In genomic region chr14:30681752-30682355, GRCh38 we compare ENCODE assay signal across 12 cellular contexts. TPM values are rescaled to one million over a fixed set of nuclear protein-coding genes. Genes with fewer than 3 reads are reported as not detected.
A peak's percentile ranks its signal among the peaks of the same experiment; 100 is the strongest.
DNase-seq lines count a peak whose midpoint lies in the region; ATAC-seq, FAIRE-seq and TF ChIP-seq lines count a peak whose summit lies in the region.
"Had no signal": no experiment of that assay in that cellular context is flagged by ENCODE, and none has a peak within 500 bp of the region (broad histone marks: within the 10 kb centered on the region; RNA-seq: fewer than 3 reads in every experiment).

No MANE protein-coding gene starts in this region.

- 96% methylated on average over 2 of the region's 2 CpGs for WGBS in GM12878 (ENCODE audit: insufficient coverage, insufficient replicate concordance, low lambda C conversion rate, missing lambda C conversion rate)
- no CpG with 5 or more reads among the region's 2 CpGs for WGBS in mesendoderm (ENCODE audit: extremely low coverage, insufficient coverage, low lambda C conversion rate)

- peaks cover 45% of the 10 kb centered on the region for H3K36me3 ChIP-seq in Karpas-422 (ENCODE audit: insufficient read depth, low read length)
- peaks cover 2 to 4% of the 10 kb centered on the region in 2 experiments; a peak in 3 of 4 replicates for H3K36me3 ChIP-seq in GM12878 (ENCODE audit: control insufficient read depth in 2 of 2, insufficient read depth in 2 of 2, low read length in 1 of 2)
- no peaks in the 10 kb centered on the region for H3K36me3 ChIP-seq in mesendoderm (ENCODE audit: control insufficient read depth, insufficient read depth, low read length)

- no peak overlapping the region for H2AK5ac ChIP-seq in mesendoderm (ENCODE audit: low read length)

- TF ChIP-seq EP300 in GM12878 (IDR thresholded peaks at IDR 0.05; ENCODE audit: borderline replicate concordance in 1 of 2, control insufficient read depth in 1 of 2, low read depth in 2 of 2, low read length in 2 of 2) = no peak

- no peak overlapping the region for H2BK5ac ChIP-seq in mesendoderm (ENCODE audit: low read length)

- H3K27ac ChIP-seq in Karpas-422 (ENCODE audit: low read length) = no peak overlapping the region
- H3K27ac ChIP-seq in GM12878 (ENCODE audit: control insufficient read depth, insufficient read depth) = no peak overlapping the region
- H3K27ac ChIP-seq in mesendoderm (ENCODE audit: low read depth, low read length) = no peak overlapping the region
- H3K27ac ChIP-seq: neutrophil had no signal

- H3K4me1 ChIP-seq in Karpas-422 (ENCODE audit: low read length) (no peaks in the 10 kb centered on the region), GM12878 (ENCODE audit: control insufficient read depth, insufficient read depth, low read length) (no peaks in the 10 kb centered on the region), mesendoderm (ENCODE audit: control insufficient read depth, low read depth, low read length) (no peaks in the 10 kb centered on the region)

- no peaks in the 10 kb centered on the region for H4K20me1 ChIP-seq in Karpas-422 (ENCODE audit: insufficient read depth, low read depth, low read length)
- H4K20me1 ChIP-seq in GM12878 (ENCODE audit: control insufficient read depth, insufficient read depth) = no peaks in the 10 kb centered on the region

- DNase-seq in ELR (ENCODE audit: low read depth) = peak; percentile 54
- peak; percentile 65 for DNase-seq in Karpas-422
- DNase-seq in GM12878 (ENCODE audit: low read depth, low spot score) = no peak
- peak; percentile 19 for DNase-seq in mesendoderm
- DNase-seq in cerebellar cortex (ENCODE audit: low spot score) = no peak
- DNase-seq in SKM-1 (lab: John Stamatoyannopoulos, UW; ENCODE audit: unreplicated experiment) = no peak
- DNase-seq in effector CD8-positive, alpha-beta T cell (lab: John Stamatoyannopoulos, UW) = no peak
- DNase-seq: activated gamma-delta T cell treated with Interleukin-2 at 50 U/mL for 16 hours, foreskin melanocyte, T-cell had no signal

- no peaks in the 10 kb centered on the region for H3K79me1 ChIP-seq in mesendoderm (ENCODE audit: low read length)

- no peak overlapping the region for H4K5ac ChIP-seq in mesendoderm (ENCODE audit: low read length)

- H3K4me2 ChIP-seq in Karpas-422 (ENCODE audit: low read depth, low read length, poor library complexity, severe bottlenecking) (no peak overlapping the region), GM12878 (ENCODE audit: control insufficient read depth, insufficient read depth) (no peak overlapping the region), mesendoderm (ENCODE audit: low read length) (no peak overlapping the region)

- no peak for TF ChIP-seq RAD21 in GM12878 (IDR thresholded peaks at IDR 0.05; ENCODE audit: insufficient read depth, low read depth, low read length)

- H3K9me3 ChIP-seq in Karpas-422 (ENCODE audit: low read length) (no peaks in the 10 kb centered on the region; the same call in 1 of the 2 replicates), GM12878 (replicated peaks; ENCODE audit: control insufficient read depth, insufficient read depth, low read length) (no peaks in the 10 kb centered on the region)
- H3K9me3 ChIP-seq: neutrophil had no signal

- no peak overlapping the region for H3K9ac ChIP-seq in Karpas-422 (ENCODE audit: low read length)
- H3K9ac ChIP-seq in GM12878 (ENCODE audit: control insufficient read depth, insufficient read depth, low read length) = no peak overlapping the region
- no peak overlapping the region for H3K9ac ChIP-seq in mesendoderm (ENCODE audit: low read length)

- H3K27me3 ChIP-seq in Karpas-422 (ENCODE audit: low read length) (no peaks in the 10 kb centered on the region), GM12878 (replicated peaks in 1 of 2; ENCODE audit: control insufficient read depth in 2 of 2, insufficient read depth in 2 of 2, low read length in 1 of 2) (no peaks in the 10 kb centered on the region), mesendoderm (ENCODE audit: insufficient read depth, low read length, poor library complexity) (no peaks in the 10 kb centered on the region)
- H3K27me3 ChIP-seq: neutrophil had no signal

- BruUV-seq in GM12878 (replicated peaks; lab: Mats Ljungman, UMichigan) = no TSS peak

- in situ Hi-C loops in GM12878 (cut with MboI) = no loop called here

- SMC1A ChIA-PET in GM12878 (lab: Charles Lee; ENCODE audit: uncharacterized antibody, unreplicated experiment) = interaction anchor here (1.4 kb wide), 1 partner anchor 9 kb away, joined by 4 read pairs; no protein-coding TSS in a partner anchor

- no peak overlapping the region for H3K23ac ChIP-seq in mesendoderm (ENCODE audit: low read length)

- no peaks in the 10 kb centered on the region for H3K9me2 ChIP-seq in Karpas-422 (replicated peaks; ENCODE audit: insufficient read depth, low read length)

- intact Hi-C loops in GM12878 (cut with micrococcal nuclease; ENCODE audit: unreplicated experiment) = no loop called here

- H3K56ac ChIP-seq in mesendoderm (ENCODE audit: low read length) = no peak overlapping the region

- POLR2A ChIA-PET in GM12878 (lab: Charles Lee) = interaction anchor here (1.1 kb wide), 1 partner anchor 10 kb away, joined by 3 read pairs; no protein-coding TSS in a partner anchor

- no peak overlapping the region for H3K4ac ChIP-seq in mesendoderm (ENCODE audit: low read depth, low read length)

- FAIRE-seq in GM12878 (lab: Jason Lieb, UNC) = peak; percentile 54
- FAIRE-seq: K562 had no signal

- no peak overlapping the region for H3K4me3 ChIP-seq in Karpas-422 (ENCODE audit: low read length)
- no peak overlapping the region for H3K4me3 ChIP-seq in GM12878
- no peak overlapping the region for H3K4me3 ChIP-seq in mesendoderm (ENCODE audit: low read length)
- H3K4me3 ChIP-seq: K562 had no signal

- TF ChIP-seq POLR2A in GM12878 (IDR thresholded peaks at IDR 0.05; ENCODE audit: low read depth, low read length) = no peak

- TF ChIP-seq CTCF in GM12878 (IDR thresholded peaks at IDR 0.05 in 2 of 3, conservative IDR thresholded peaks at IDR 0.05 in 1 of 3; ENCODE audit: control insufficient read depth in 2 of 3, extremely low read depth in 1 of 3, insufficient read depth in 1 of 3, low read depth in 3 of 3, low read length in 3 of 3) = peak; percentile 17 to 31 (median 24); a peak in 2 of 6 replicates

- H3K79me2 ChIP-seq in Karpas-422 (ENCODE audit: low read length) (peaks cover 32% of the 10 kb centered on the region), GM12878 (ENCODE audit: control insufficient read depth, insufficient read depth, low read length) (no peaks in the 10 kb centered on the region), mesendoderm (ENCODE audit: control insufficient read depth, insufficient read depth, low read length) (no peaks in the 10 kb centered on the region)

- no peak overlapping the region for H2BK15ac ChIP-seq in mesendoderm (replicated peaks; ENCODE audit: low read depth)

- H4K8ac ChIP-seq in mesendoderm (ENCODE audit: low read depth, low read length) = no peak overlapping the region

- no peak overlapping the region for H3K18ac ChIP-seq in mesendoderm (ENCODE audit: low read length)

- RAD21 ChIA-PET in GM12878 (lab: Charles Lee; ENCODE audit: unreplicated experiment) = interaction anchor here (0.9 kb wide), 1 partner anchor 224 kb away, joined by 3 read pairs; no protein-coding TSS in a partner anchor

- no peak overlapping the region for H2AFZ ChIP-seq in Karpas-422 (ENCODE audit: low read length)
- no peak overlapping the region for H2AFZ ChIP-seq in GM12878 (ENCODE audit: control insufficient read depth, low read depth, low read length)

- H2BK120ac ChIP-seq in mesendoderm (ENCODE audit: low read depth, low read length) = no peak overlapping the region

- peak; percentile 37; the same call in 1 of the 3 replicates for ATAC-seq in GM12878
- ATAC-seq: K562, T-cell had no signal

- CTCF ChIA-PET in GM12878 (lab: Yijun Ruan, JAX) = interaction anchor here (0.6 to 2.2 kb wide), 9 partner anchors 8 to 108 kb away, joined by 3 to 7 read pairs (median 3); no protein-coding TSS in a partner anchor

TF ChIP-seq in GM12878, 131 proteins besides CTCF, POLR2A, EP300 and RAD21 (continues in another document):
- TF ChIP-seq NFYA (IDR thresholded peaks at IDR 0.05; ENCODE audit: borderline replicate concordance, low read depth, low read length) (no peak), JUND (IDR thresholded peaks at IDR 0.05; ENCODE audit: low read depth, low read length) (no peak), FOS (IDR thresholded peaks at IDR 0.05; ENCODE audit: borderline replicate concordance, extremely low read depth, insufficient read length) (no peak), MTA2 (IDR thresholded peaks at IDR 0.05; ENCODE audit: low read depth) (no peak), RELA (IDR thresholded peaks at IDR 0.05; ENCODE audit: borderline replicate concordance, partially characterized antibody) (no peak), ESRRA (IDR thresholded peaks at IDR 0.05; ENCODE audit: low read length) (no peak)
- TF ChIP-seq, protein P1, sequence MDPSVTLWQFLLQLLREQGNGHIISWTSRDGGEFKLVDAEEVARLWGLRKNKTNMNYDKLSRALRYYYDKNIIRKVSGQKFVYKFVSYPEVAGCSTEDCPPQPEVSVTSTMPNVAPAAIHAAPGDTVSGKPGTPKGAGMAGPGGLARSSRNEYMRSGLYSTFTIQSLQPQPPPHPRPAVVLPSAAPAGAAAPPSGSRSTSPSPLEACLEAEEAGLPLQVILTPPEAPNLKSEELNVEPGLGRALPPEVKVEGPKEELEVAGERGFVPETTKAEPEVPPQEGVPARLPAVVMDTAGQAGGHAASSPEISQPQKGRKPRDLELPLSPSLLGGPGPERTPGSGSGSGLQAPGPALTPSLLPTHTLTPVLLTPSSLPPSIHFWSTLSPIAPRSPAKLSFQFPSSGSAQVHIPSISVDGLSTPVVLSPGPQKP (IDR thresholded peaks at IDR 0.05; ENCODE audit: low read depth, low read length) = no peak

RNA-seq across cellular contexts. Expression of gene SCFD1, which starts 59.7 kb away (rescaled TPM):
- total RNA-seq in Karpas-422 (2014; rRNA removed; shearing (Covaris generic); ENCODE audit: low replicate concordance) = 78.8 and 214 TPM in 2 replicates
- total RNA-seq in GM12878 (2013; cell fraction: nucleolus; rRNA removed) = 313 and 317 TPM in 2 replicates
- 65.7 and 84.8 TPM in 2 replicates for total RNA-seq in GM12878 (2014; rRNA removed)
- total RNA-seq in GM12878 (2014; rRNA removed; fragmentation: Illumina TruSeq; extraction: Trizol) = 98.4 and 99.9 TPM in 2 replicates
- total RNA-seq in GM12878 (2021) = 57.5 and 62.4 TPM in 2 replicates
- polyA plus RNA-seq in GM12878 (2011; ENCODE audit: low read depth) = 32.8 TPM
- 94.1 and 129 TPM in 2 replicates for polyA plus RNA-seq in GM12878 (2011; rRNA removed)
- polyA plus RNA-seq in GM12878 (2011; cell fraction: cytosol; rRNA removed) = 22.7 and 27.8 TPM in 2 replicates
- 43.0 and 49.1 TPM in 2 replicates for polyA plus RNA-seq in GM12878 (2011; cell fraction: nucleus; rRNA removed)
- polyA plus RNA-seq in GM12878 (2012) = 54.0 and 67.3 TPM in 2 replicates
- polyA plus RNA-seq in GM12878 (2014; fragmentation: Illumina TruSeq; extraction: Trizol) = 75.7 and 95.7 TPM in 2 replicates
- 10 to 100 TPM; 72.5 to 89.2 TPM for polyA plus RNA-seq in GM12878 (2014; fragmentation: Nextera tagmentation; extraction: Ambion mirVana)
- 61.5 and 62.8 TPM in 2 replicates for polyA plus RNA-seq in GM12878 (2014; rRNA removed)
- polyA plus RNA-seq in GM12878 (2016; fragmentation: Nextera tagmentation; extraction: Ambion mirVana) = 10 to 100 TPM; 96.1 to 97.6 TPM
- polyA minus RNA-seq in GM12878 (2011; rRNA and poly(A)+ RNA removed) = 48.3 and 88.1 TPM in 2 replicates
- 16.4 and 19.9 TPM in 2 replicates for polyA minus RNA-seq in GM12878 (2011; cell fraction: cytosol; rRNA and poly(A)+ RNA removed)
- 85.0 and 117 TPM in 2 replicates for polyA minus RNA-seq in GM12878 (2011; cell fraction: nucleus; rRNA and poly(A)+ RNA removed)
- polyA plus RNA-seq in mesendoderm (2013, experiment 1 of 2) = 99.3 TPM
- 96.9 TPM for polyA plus RNA-seq in mesendoderm (2013, experiment 2 of 2)

Comparison
In these comparisons a context has a peak if more than half of its experiments do, and no peak if none do; other contexts are left out.
1. DNase-seq: peak in ELR (single experiment), Karpas-422 (single experiment) and mesendoderm (single experiment); none in GM12878 (single experiment), cerebellar cortex (single experiment), SKM-1 (single experiment) and effector CD8-positive, alpha-beta T cell (single experiment).